ENCODE assay signal across 1 cellular context in genomic region chr5:144144956-144145751, GRCh38.
A peak's percentile ranks its signal among the peaks of the same experiment; 100 is the strongest.
TF ChIP-seq lines count a peak whose summit lies in the region.

No MANE protein-coding gene starts in this region.

TF ChIP-seq in endothelial cell of umbilical vein, 7 proteins besides CTCF, POLR2A, EP300 and RAD21 (continued from another document):
- peak; percentile 37 for TF ChIP-seq GATA2 (IDR thresholded peaks at IDR 0.05; ENCODE audit: insufficient read depth, insufficient read length, low read depth, low read length)
